ENCODE assay signal across 1 cellular context in the genomic region with DNA sequence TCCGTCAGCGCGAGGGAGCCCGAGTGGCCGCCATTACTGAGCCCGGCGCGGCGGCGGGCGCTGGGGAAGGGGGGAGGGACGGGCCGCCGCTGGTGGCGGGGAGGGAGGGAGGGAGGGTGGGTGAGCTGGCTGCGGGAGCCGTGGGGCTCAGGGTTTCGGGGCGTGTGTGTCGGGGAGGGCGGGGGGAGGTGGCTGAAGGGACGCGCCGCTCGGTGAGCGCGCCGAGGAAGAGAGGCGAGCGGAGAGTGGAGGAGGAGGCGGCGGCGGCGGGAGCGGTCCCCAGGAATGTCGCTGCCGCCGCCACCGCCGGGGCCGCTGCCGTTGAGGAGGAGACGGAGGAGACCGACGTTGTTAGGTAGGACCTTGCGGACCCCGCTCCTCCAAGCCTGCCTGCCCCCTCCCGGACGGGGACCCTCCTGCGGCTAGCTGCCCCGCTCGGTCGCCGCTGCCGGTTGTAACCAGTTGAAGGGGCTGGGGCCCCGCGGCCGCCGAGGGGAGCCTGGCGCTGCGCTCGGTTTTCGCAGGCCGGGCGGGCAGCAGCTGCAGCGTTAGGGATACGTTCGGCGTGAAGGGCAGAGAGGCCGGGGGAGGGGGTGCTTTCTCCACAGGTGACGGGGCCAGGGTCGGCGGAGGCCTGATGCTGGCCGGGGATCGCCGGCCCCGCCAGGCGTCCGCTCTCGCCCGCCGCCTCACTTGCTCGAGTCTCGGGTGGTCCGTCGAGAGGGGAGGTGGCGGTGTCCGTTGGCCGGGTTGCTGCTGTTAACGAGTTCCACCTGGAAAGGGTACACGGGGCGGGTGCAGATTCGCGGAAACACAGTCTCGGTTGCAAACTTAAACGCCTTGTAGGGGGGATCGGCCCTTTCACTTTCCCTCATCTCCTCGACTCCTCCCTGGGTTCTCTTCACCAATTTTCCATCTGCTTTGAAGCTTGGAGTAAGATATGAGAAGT.
TF ChIP-seq lines count a peak whose summit lies in the region.

A gene with protein sequence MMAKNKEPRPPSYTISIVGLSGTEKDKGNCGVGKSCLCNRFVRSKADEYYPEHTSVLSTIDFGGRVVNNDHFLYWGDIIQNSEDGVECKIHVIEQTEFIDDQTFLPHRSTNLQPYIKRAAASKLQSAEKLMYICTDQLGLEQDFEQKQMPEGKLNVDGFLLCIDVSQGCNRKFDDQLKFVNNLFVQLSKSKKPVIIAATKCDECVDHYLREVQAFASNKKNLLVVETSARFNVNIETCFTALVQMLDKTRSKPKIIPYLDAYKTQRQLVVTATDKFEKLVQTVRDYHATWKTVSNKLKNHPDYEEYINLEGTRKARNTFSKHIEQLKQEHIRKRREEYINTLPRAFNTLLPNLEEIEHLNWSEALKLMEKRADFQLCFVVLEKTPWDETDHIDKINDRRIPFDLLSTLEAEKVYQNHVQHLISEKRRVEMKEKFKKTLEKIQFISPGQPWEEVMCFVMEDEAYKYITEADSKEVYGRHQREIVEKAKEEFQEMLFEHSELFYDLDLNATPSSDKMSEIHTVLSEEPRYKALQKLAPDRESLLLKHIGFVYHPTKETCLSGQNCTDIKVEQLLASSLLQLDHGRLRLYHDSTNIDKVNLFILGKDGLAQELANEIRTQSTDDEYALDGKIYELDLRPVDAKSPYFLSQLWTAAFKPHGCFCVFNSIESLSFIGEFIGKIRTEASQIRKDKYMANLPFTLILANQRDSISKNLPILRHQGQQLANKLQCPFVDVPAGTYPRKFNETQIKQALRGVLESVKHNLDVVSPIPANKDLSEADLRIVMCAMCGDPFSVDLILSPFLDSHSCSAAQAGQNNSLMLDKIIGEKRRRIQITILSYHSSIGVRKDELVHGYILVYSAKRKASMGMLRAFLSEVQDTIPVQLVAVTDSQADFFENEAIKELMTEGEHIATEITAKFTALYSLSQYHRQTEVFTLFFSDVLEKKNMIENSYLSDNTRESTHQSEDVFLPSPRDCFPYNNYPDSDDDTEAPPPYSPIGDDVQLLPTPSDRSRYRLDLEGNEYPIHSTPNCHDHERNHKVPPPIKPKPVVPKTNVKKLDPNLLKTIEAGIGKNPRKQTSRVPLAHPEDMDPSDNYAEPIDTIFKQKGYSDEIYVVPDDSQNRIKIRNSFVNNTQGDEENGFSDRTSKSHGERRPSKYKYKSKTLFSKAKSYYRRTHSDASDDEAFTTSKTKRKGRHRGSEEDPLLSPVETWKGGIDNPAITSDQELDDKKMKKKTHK (N-terminal part only) (plus strand): TSS at position 224 of the 949 bp plus-strand sequence. CDS start 13,366 bp downstream, outside the sequence.

TF ChIP-seq in HepG2, 621 proteins besides CTCF, POLR2A, EP300 and RAD21 (continued from another document and continues in another):
- TF ChIP-seq RERE (CRISPR knock-in tag; IDR thresholded peaks at IDR 0.05; ENCODE audit: low read depth) (no peak; the same call in 1 of the 2 replicates), BCLAF1 (IDR thresholded peaks at IDR 0.05) (no peak), ZNF546 (CRISPR knock-in tag; conservative IDR thresholded peaks at IDR 0.05) (peak; percentile 97), ZNF326 (CRISPR knock-in tag; IDR thresholded peaks at IDR 0.05; ENCODE audit: borderline replicate concordance) (no peak), TRIM22 (IDR thresholded peaks at IDR 0.05) (no peak), GLMP (CRISPR knock-in tag; IDR thresholded peaks at IDR 0.05; ENCODE audit: borderline replicate concordance) (no peak), NRL (CRISPR knock-in tag; IDR thresholded peaks at IDR 0.05; ENCODE audit: borderline replicate concordance) (peak; percentile 93; the same call in 1 of the 2 replicates), NKX3-1 (CRISPR knock-in tag; IDR thresholded peaks at IDR 0.05) (no peak), JUN (CRISPR knock-in tag; IDR thresholded peaks at IDR 0.05) (0 out of 2 replicates have a peak, but pooled peaks have one; percentile 19), RBFOX2 (IDR thresholded peaks at IDR 0.05; ENCODE audit: low read depth, low read length) (peak; percentile 98), ZNF513 (CRISPR knock-in tag; conservative IDR thresholded peaks at IDR 0.05) (no peak), FOXP1 (IDR thresholded peaks at IDR 0.05) (no peak), FOXP1 (CRISPR knock-in tag; IDR thresholded peaks at IDR 0.05) (0 out of 2 replicates have a peak, but pooled peaks have one; percentile 6), CC2D1A (CRISPR knock-in tag; IDR thresholded peaks at IDR 0.05) (0 out of 2 replicates have a peak, but pooled peaks have one; percentile 26), BRD4 (CRISPR knock-in tag; IDR thresholded peaks at IDR 0.05) (peak; percentile 56), FOXA3 (CRISPR knock-in tag; IDR thresholded peaks at IDR 0.05) (no peak), KDM3A (CRISPR knock-in tag; IDR thresholded peaks at IDR 0.05; ENCODE audit: low read depth) (peak; percentile 94), ZNF432 (CRISPR knock-in tag; IDR thresholded peaks at IDR 0.05; ENCODE audit: borderline replicate concordance) (no peak), NFIC (IDR thresholded peaks at IDR 0.05; ENCODE audit: low read length) (no peak), RXRB (CRISPR knock-in tag; IDR thresholded peaks at IDR 0.05; ENCODE audit: borderline replicate concordance) (no peak), ZBTB20 (CRISPR knock-in tag; IDR thresholded peaks at IDR 0.05; ENCODE audit: borderline replicate concordance, low read depth) (peak; percentile 24; the same call in 1 of the 2 replicates), ONECUT2 (CRISPR knock-in tag; IDR thresholded peaks at IDR 0.05) (no peak), KDM2A (CRISPR knock-in tag; IDR thresholded peaks at IDR 0.05; ENCODE audit: borderline replicate concordance, low read depth) (peak; percentile 97), KDM6A (CRISPR knock-in tag; IDR thresholded peaks at IDR 0.05; ENCODE audit: low read depth) (no peak), SNRNP70 (IDR thresholded peaks at IDR 0.05; ENCODE audit: low read depth, low read length) (no peak), ZNF556 (CRISPR knock-in tag; IDR thresholded peaks at IDR 0.05; ENCODE audit: borderline replicate concordance) (0 out of 2 replicates have a peak, but pooled peaks have one; percentile 82), CEBPG (CRISPR knock-in tag; IDR thresholded peaks at IDR 0.05) (no peak), ZNF431 (CRISPR knock-in tag; IDR thresholded peaks at IDR 0.05; ENCODE audit: borderline replicate concordance, low read depth) (0 out of 2 replicates have a peak, but pooled peaks have one; percentile 19), TARDBP (CRISPR knock-in tag; IDR thresholded peaks at IDR 0.05) (0 out of 2 replicates have a peak, but pooled peaks have one; percentile 35), THYN1 (CRISPR knock-in tag; IDR thresholded peaks at IDR 0.05; ENCODE audit: borderline replicate concordance, low read depth) (0 out of 2 replicates have a peak, but pooled peaks have one; percentile 84), ZBTB14 (CRISPR knock-in tag; IDR thresholded peaks at IDR 0.05) (peak; percentile 80), ZNF251 (CRISPR knock-in tag; IDR thresholded peaks at IDR 0.05) (no peak; the same call in 1 of the 2 replicates)
- TF ChIP-seq, protein P1, sequence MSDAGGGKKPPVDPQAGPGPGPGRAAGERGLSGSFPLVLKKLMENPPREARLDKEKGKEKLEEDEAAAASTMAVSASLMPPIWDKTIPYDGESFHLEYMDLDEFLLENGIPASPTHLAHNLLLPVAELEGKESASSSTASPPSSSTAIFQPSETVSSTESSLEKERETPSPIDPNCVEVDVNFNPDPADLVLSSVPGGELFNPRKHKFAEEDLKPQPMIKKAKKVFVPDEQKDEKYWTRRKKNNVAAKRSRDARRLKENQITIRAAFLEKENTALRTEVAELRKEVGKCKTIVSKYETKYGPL (CRISPR knock-in tag; IDR thresholded peaks at IDR 0.05) = no peak; the same call in 1 of the 2 replicates
